In genomic region chr13:40407567-40407966, GRCh38 we compare ENCODE assay signal across 17 cellular contexts.
"Had no signal": no experiment of that assay in that cellular context is flagged by ENCODE, and none has a peak within 500 bp of the region (broad histone marks: within the 10 kb centered on the region; RNA-seq: fewer than 3 reads in every experiment).

No MANE protein-coding gene starts in this region.

- DNase-seq: activated CD4-positive, alpha-beta memory T cell treated with anti-CD3 and anti-CD28 coated beads for 36 hours; activated CD4-positive, alpha-beta T cell treated with anti-CD3 and anti-CD28 coated beads for 36 hours; activated gamma-delta T cell treated with Interleukin-2 at 50 U/mL for 16 hours; activated T-cell treated with anti-CD3 and anti-CD28 coated beads for 4 hours; effector memory CD4-positive, alpha-beta T cell; foreskin fibroblast; glutamatergic neuron; hypothalamus; islet precursor cell; nucleus accumbens; stimulated activated CD4-positive, alpha-beta T cell treated with anti-CD3 and anti-CD28 coated beads, Interleukin-2, amount 100 ng/mL, for 24 hours; stimulated activated naive CD8-positive, alpha-beta T cell treated with anti-CD3 and anti-CD28 coated beads, Interleukin-15, Interleukin-2, amounts not matched to agents 100 U/mL and 50 U/mL, for 24 hours; substantia nigra; T-cell had no signal

- FAIRE-seq: endothelial cell of umbilical vein had no signal

- H3K27me3 ChIP-seq: cardiac muscle cell, tibial nerve had no signal

- H3K4me3 ChIP-seq: cardiac muscle cell, tibial nerve had no signal

- H3K36me3 ChIP-seq: cardiac muscle cell, tibial nerve had no signal
